ENCODE assay signal across 37 cellular contexts in genomic region chr16:72061564-72061963, GRCh38. TPM values are rescaled to one million over a fixed set of nuclear protein-coding genes. Genes with fewer than 3 reads are reported as not detected.
"Had no signal": no experiment of that assay in that cellular context is flagged by ENCODE, and none has a peak within 500 bp of the region (broad histone marks: within the 10 kb centered on the region; RNA-seq: fewer than 3 reads in every experiment).

No MANE protein-coding gene starts in this region.

- FAIRE-seq: bronchial epithelial cell, TTC549 had no signal

- H3K4me3 Mint-ChIP-seq: activated B cell treated with CpG ODN at 0.5 μM for 24 hours; activated CD4-positive, alpha-beta memory T cell treated with anti-CD3 and anti-CD28 coated beads, Interleukin-2, amount 10 ng/mL, durations not matched to agents 7 days and 5 days; activated CD4-positive, alpha-beta T cell treated with anti-CD3 and anti-CD28 coated beads for 36 hours; activated CD4-positive, alpha-beta T cell treated with anti-CD3 and anti-CD28 coated beads, Interleukin-2, amount 10 ng/mL, durations not matched to agents 7 days and 5 days; activated CD8-positive, alpha-beta memory T cell treated with anti-CD3 and anti-CD28 coated beads, Interleukin-2, amount 10 ng/mL, durations not matched to agents 7 days and 5 days; activated CD8-positive, alpha-beta T cell treated with anti-CD3 and anti-CD28 coated beads, Interleukin-2, amount 10 ng/mL, durations not matched to agents 7 days and 5 days; activated naive CD4-positive, alpha-beta T cell treated with anti-CD3 and anti-CD28 coated beads, Interleukin-2, amount 10 ng/mL, durations not matched to agents 7 days and 5 days; activated naive CD4-positive, alpha-beta T cell treated with anti-CD3 and anti-CD28 coated beads, Interleukin-2, amount 50 U/mL, for 24 hours; activated naive CD8-positive, alpha-beta T cell; activated naive CD8-positive, alpha-beta T cell treated with anti-CD3 and anti-CD28 coated beads, Interleukin-2, amount 10 ng/mL, durations not matched to agents 7 days and 5 days; activated naive CD8-positive, alpha-beta T cell treated with anti-CD3 and anti-CD28 coated beads, Interleukin-2, amount 50 U/mL, for 24 hours; activated T-cell treated with anti-CD3 and anti-CD28 coated beads, Interleukin-2, amount 50 U/mL, for 24 hours; brain; central memory CD8-positive, alpha-beta T cell; T-helper 1 cell treated with Interleukin-12 subunit alpha and Interleukin-12 subunit beta and Interleukin-4 antibody, amounts not matched to agents 30 μg/mL and 1 μg/mL, for 36 hours; T-helper 2 cell treated with Interferon-gamma antibody and Interleukin-4, amounts not matched to agents 5 μg/mL and 100 μg/mL, for 36 hours had no signal

- H3K27me3 ChIP-seq: ascending aorta, cardiac muscle cell had no signal

- H3K9me3 Mint-ChIP-seq: activated B cell treated with CpG ODN at 0.5 μM for 24 hours; activated CD4-positive, alpha-beta memory T cell treated with anti-CD3 and anti-CD28 coated beads, Interleukin-2, amount 10 ng/mL, durations not matched to agents 7 days and 5 days; activated CD4-positive, alpha-beta T cell treated with anti-CD3 and anti-CD28 coated beads, Interleukin-2, amount 10 ng/mL, durations not matched to agents 7 days and 5 days; activated naive CD4-positive, alpha-beta T cell treated with anti-CD3 and anti-CD28 coated beads, Interleukin-2, amount 10 ng/mL, durations not matched to agents 7 days and 5 days; activated naive CD4-positive, alpha-beta T cell treated with anti-CD3 and anti-CD28 coated beads, Interleukin-2, amount 50 U/mL, for 24 hours; activated naive CD8-positive, alpha-beta T cell treated with anti-CD3 and anti-CD28 coated beads, Interleukin-2, amount 10 ng/mL, durations not matched to agents 7 days and 5 days; activated naive CD8-positive, alpha-beta T cell treated with anti-CD3 and anti-CD28 coated beads, Interleukin-2, amount 50 U/mL, for 24 hours; activated T-cell treated with anti-CD3 and anti-CD28 coated beads, Interleukin-2, amount 50 U/mL, for 24 hours; activated T-helper 2 cell treated with anti-CD3 and anti-CD28 coated beads, Interferon-gamma antibody, Interleukin-2, Interleukin-4, amounts not matched to agents 10 μg/mL and 5 μg/mL and 100 μg/mL, durations not matched to agents 14 hours and 24 hours and 36 hours; brain; central memory CD8-positive, alpha-beta T cell; T-helper 1 cell treated with Interleukin-12 subunit alpha and Interleukin-12 subunit beta and Interleukin-4 antibody, amounts not matched to agents 30 μg/mL and 1 μg/mL, for 36 hours; T-helper 2 cell treated with Interferon-gamma antibody and Interleukin-4, amounts not matched to agents 5 μg/mL and 100 μg/mL, for 36 hours had no signal

- H3K27ac Mint-ChIP-seq: activated B cell treated with CpG ODN at 0.5 μM for 24 hours; activated CD4-positive, alpha-beta memory T cell treated with anti-CD3 and anti-CD28 coated beads, Interleukin-2, amount 10 ng/mL, durations not matched to agents 7 days and 5 days; activated CD4-positive, alpha-beta T cell treated with anti-CD3 and anti-CD28 coated beads for 36 hours; activated CD4-positive, alpha-beta T cell treated with anti-CD3 and anti-CD28 coated beads, Interleukin-2, amount 10 ng/mL, durations not matched to agents 7 days and 5 days; activated CD8-positive, alpha-beta memory T cell treated with anti-CD3 and anti-CD28 coated beads, Interleukin-2, amount 10 ng/mL, durations not matched to agents 7 days and 5 days; activated CD8-positive, alpha-beta T cell treated with anti-CD3 and anti-CD28 coated beads, Interleukin-2, amount 10 ng/mL, durations not matched to agents 7 days and 5 days; activated naive CD4-positive, alpha-beta T cell treated with anti-CD3 and anti-CD28 coated beads, Interleukin-2, amount 10 ng/mL, durations not matched to agents 7 days and 5 days; activated naive CD4-positive, alpha-beta T cell treated with anti-CD3 and anti-CD28 coated beads, Interleukin-2, amount 50 U/mL, for 24 hours; activated naive CD8-positive, alpha-beta T cell; activated naive CD8-positive, alpha-beta T cell treated with anti-CD3 and anti-CD28 coated beads, Interleukin-2, amount 10 ng/mL, durations not matched to agents 7 days and 5 days; activated naive CD8-positive, alpha-beta T cell treated with anti-CD3 and anti-CD28 coated beads, Interleukin-2, amount 50 U/mL, for 24 hours; activated T-cell treated with anti-CD3 and anti-CD28 coated beads, Interleukin-2, amount 50 U/mL, for 24 hours; activated T-helper 2 cell treated with anti-CD3 and anti-CD28 coated beads, Interferon-gamma antibody, Interleukin-2, Interleukin-4, amounts not matched to agents 10 μg/mL and 5 μg/mL and 100 μg/mL, durations not matched to agents 14 hours and 24 hours and 36 hours; brain; T-helper 1 cell treated with Interleukin-12 subunit alpha and Interleukin-12 subunit beta and Interleukin-4 antibody, amounts not matched to agents 30 μg/mL and 1 μg/mL, for 36 hours; T-helper 2 cell treated with Interferon-gamma antibody and Interleukin-4, amounts not matched to agents 5 μg/mL and 100 μg/mL, for 36 hours had no signal

- H3K36me3 ChIP-seq: ascending aorta, cardiac muscle cell had no signal

- H3K9me3 ChIP-seq: ascending aorta had no signal

- H3K4me3 ChIP-seq: ascending aorta, cardiac muscle cell had no signal

- H3K4me1 Mint-ChIP-seq: activated B cell treated with CpG ODN at 0.5 μM for 24 hours; activated CD4-positive, alpha-beta memory T cell treated with anti-CD3 and anti-CD28 coated beads, Interleukin-2, amount 10 ng/mL, durations not matched to agents 7 days and 5 days; activated CD4-positive, alpha-beta T cell treated with anti-CD3 and anti-CD28 coated beads for 36 hours; activated CD4-positive, alpha-beta T cell treated with anti-CD3 and anti-CD28 coated beads, Interleukin-2, amount 10 ng/mL, durations not matched to agents 7 days and 5 days; activated CD8-positive, alpha-beta memory T cell treated with anti-CD3 and anti-CD28 coated beads, Interleukin-2, amount 10 ng/mL, durations not matched to agents 7 days and 5 days; activated naive CD4-positive, alpha-beta T cell treated with anti-CD3 and anti-CD28 coated beads, Interleukin-2, amount 10 ng/mL, durations not matched to agents 7 days and 5 days; activated naive CD4-positive, alpha-beta T cell treated with anti-CD3 and anti-CD28 coated beads, Interleukin-2, amount 50 U/mL, for 24 hours; activated naive CD8-positive, alpha-beta T cell treated with anti-CD3 and anti-CD28 coated beads, Interleukin-2, amount 10 ng/mL, durations not matched to agents 7 days and 5 days; activated naive CD8-positive, alpha-beta T cell treated with anti-CD3 and anti-CD28 coated beads, Interleukin-2, amount 50 U/mL, for 24 hours; brain; central memory CD8-positive, alpha-beta T cell had no signal

- H3K36me3 Mint-ChIP-seq: activated CD8-positive, alpha-beta memory T cell treated with anti-CD3 and anti-CD28 coated beads, Interleukin-2, amount 10 ng/mL, durations not matched to agents 7 days and 5 days; activated naive CD4-positive, alpha-beta T cell treated with anti-CD3 and anti-CD28 coated beads, Interleukin-2, amount 10 ng/mL, durations not matched to agents 7 days and 5 days; activated naive CD8-positive, alpha-beta T cell treated with anti-CD3 and anti-CD28 coated beads, Interleukin-2, amount 10 ng/mL, durations not matched to agents 7 days and 5 days; brain had no signal

- DNase-seq: activated B cell treated with CpG ODN at 0.5 μM for 24 hours; activated CD4-positive, alpha-beta memory T cell treated with anti-CD3 and anti-CD28 coated beads, Interleukin-2, amount 10 ng/mL, durations not matched to agents 7 days and 5 days; activated CD4-positive, alpha-beta T cell treated with anti-CD3 and anti-CD28 coated beads for 1 hour; activated CD4-positive, alpha-beta T cell treated with anti-CD3 and anti-CD28 coated beads for 36 hours; activated CD4-positive, alpha-beta T cell treated with anti-CD3 and anti-CD28 coated beads for 48 hours; activated CD4-positive, alpha-beta T cell treated with anti-CD3 and anti-CD28 coated beads, Interleukin-2, amount 10 ng/mL, durations not matched to agents 7 days and 5 days; activated CD4-positive, alpha-beta T cell treated with anti-CD3 and anti-CD28 coated beads, Interleukin-2, amount 50 U/mL, for 48 hours; activated CD8-positive, alpha-beta memory T cell treated with anti-CD3 and anti-CD28 coated beads for 24 hours; activated CD8-positive, alpha-beta memory T cell treated with anti-CD3 and anti-CD28 coated beads, Interleukin-2, amount 10 ng/mL, durations not matched to agents 7 days and 5 days; activated CD8-positive, alpha-beta memory T cell treated with anti-CD3 and anti-CD28 coated beads, Interleukin-2, amount 50 U/mL, for 48 hours; activated CD8-positive, alpha-beta T cell treated with anti-CD3 and anti-CD28 coated beads, Interleukin-2, amount 10 ng/mL, durations not matched to agents 7 days and 5 days; activated effector memory CD4-positive, alpha-beta T cell treated with Interleukin-2 at 50 U/mL for 16 hours; activated gamma-delta T cell; activated naive CD4-positive, alpha-beta T cell treated with anti-CD3 and anti-CD28 coated beads, Interleukin-2, amount 10 ng/mL, durations not matched to agents 7 days and 5 days; activated naive CD4-positive, alpha-beta T cell treated with Interleukin-2 at 50 U/mL for 16 hours; activated naive CD8-positive, alpha-beta T cell treated with anti-CD3 and anti-CD28 coated beads, Interleukin-2, amount 10 ng/mL, durations not matched to agents 7 days and 5 days; activated naive CD8-positive, alpha-beta T cell treated with anti-CD3 and anti-CD28 coated beads, Interleukin-2, amount 50 U/mL, for 24 hours; activated T-cell treated with anti-CD3 and anti-CD28 coated beads, Interleukin-2, amount 50 U/mL, for 24 hours; activated T-cell treated with anti-CD3 and anti-CD28 coated beads, Interleukin-2, amount 50 U/mL, for 48 hours; caudate nucleus; cerebellar nuclear complex; SW 1271; T-helper 1 cell; T-helper 2 cell; T-helper 9 cell had no signal

- ATAC-seq: activated CD4-positive, alpha-beta T cell treated with anti-CD3 and anti-CD28 coated beads for 36 hours; activated CD8-positive, alpha-beta memory T cell treated with anti-CD3 and anti-CD28 coated beads, Interleukin-2, amount 10 ng/mL, durations not matched to agents 7 days and 5 days; activated CD8-positive, alpha-beta T cell treated with anti-CD3 and anti-CD28 coated beads, Interleukin-2, amount 10 ng/mL, durations not matched to agents 7 days and 5 days; activated naive CD8-positive, alpha-beta T cell treated with anti-CD3 and anti-CD28 coated beads, Interleukin-2, amount 50 U/mL, for 24 hours had no signal

- H3K4me1 ChIP-seq: ascending aorta had no signal

- H3K27ac ChIP-seq: ascending aorta, cardiac muscle cell, VCaP had no signal

RNA-seq across cellular contexts. Expression of gene HPR, which starts 1.5 kb away (rescaled TPM):
- total RNA-seq: activated B cell treated with CpG ODN at 0.5 μM for 24 hours; activated CD4-positive, alpha-beta memory T cell treated with anti-CD3 and anti-CD28 coated beads, Interleukin-2, amount 10 ng/mL, durations not matched to agents 7 days and 5 days; activated CD4-positive, alpha-beta T cell treated with anti-CD3 and anti-CD28 coated beads for 36 hours; activated CD4-positive, alpha-beta T cell treated with anti-CD3 and anti-CD28 coated beads, Interleukin-2, amount 10 ng/mL, durations not matched to agents 7 days and 5 days; activated CD8-positive, alpha-beta memory T cell treated with anti-CD3 and anti-CD28 coated beads, Interleukin-2, amount 10 ng/mL, durations not matched to agents 7 days and 5 days; activated CD8-positive, alpha-beta T cell treated with anti-CD3 and anti-CD28 coated beads, Interleukin-2, amount 10 ng/mL, durations not matched to agents 7 days and 5 days; activated naive CD8-positive, alpha-beta T cell treated with anti-CD3 and anti-CD28 coated beads, Interleukin-2, amount 10 ng/mL, durations not matched to agents 7 days and 5 days; activated T-helper 2 cell treated with anti-CD3 and anti-CD28 coated beads, Interferon-gamma antibody, Interleukin-2, Interleukin-4, amounts not matched to agents 10 μg/mL and 5 μg/mL and 100 μg/mL, durations not matched to agents 14 hours and 24 hours and 36 hours; bronchial epithelial cell; cardiac muscle cell had no signal
- polyA plus RNA-seq: cardiac muscle cell had no signal

RNA-seq across cellular contexts. Expression of gene HP, which starts 7.3 kb away (rescaled TPM):
- total RNA-seq: activated B cell treated with CpG ODN at 0.5 μM for 24 hours; activated CD4-positive, alpha-beta memory T cell treated with anti-CD3 and anti-CD28 coated beads, Interleukin-2, amount 10 ng/mL, durations not matched to agents 7 days and 5 days; activated CD4-positive, alpha-beta T cell treated with anti-CD3 and anti-CD28 coated beads for 36 hours; activated CD4-positive, alpha-beta T cell treated with anti-CD3 and anti-CD28 coated beads, Interleukin-2, amount 10 ng/mL, durations not matched to agents 7 days and 5 days; activated CD8-positive, alpha-beta memory T cell treated with anti-CD3 and anti-CD28 coated beads, Interleukin-2, amount 10 ng/mL, durations not matched to agents 7 days and 5 days; activated CD8-positive, alpha-beta T cell treated with anti-CD3 and anti-CD28 coated beads, Interleukin-2, amount 10 ng/mL, durations not matched to agents 7 days and 5 days; activated naive CD8-positive, alpha-beta T cell treated with anti-CD3 and anti-CD28 coated beads, Interleukin-2, amount 10 ng/mL, durations not matched to agents 7 days and 5 days; activated T-helper 2 cell treated with anti-CD3 and anti-CD28 coated beads, Interferon-gamma antibody, Interleukin-2, Interleukin-4, amounts not matched to agents 10 μg/mL and 5 μg/mL and 100 μg/mL, durations not matched to agents 14 hours and 24 hours and 36 hours; bronchial epithelial cell; cardiac muscle cell had no signal
